ENCODE assay signal across 14 cellular contexts in the genomic region with DNA sequence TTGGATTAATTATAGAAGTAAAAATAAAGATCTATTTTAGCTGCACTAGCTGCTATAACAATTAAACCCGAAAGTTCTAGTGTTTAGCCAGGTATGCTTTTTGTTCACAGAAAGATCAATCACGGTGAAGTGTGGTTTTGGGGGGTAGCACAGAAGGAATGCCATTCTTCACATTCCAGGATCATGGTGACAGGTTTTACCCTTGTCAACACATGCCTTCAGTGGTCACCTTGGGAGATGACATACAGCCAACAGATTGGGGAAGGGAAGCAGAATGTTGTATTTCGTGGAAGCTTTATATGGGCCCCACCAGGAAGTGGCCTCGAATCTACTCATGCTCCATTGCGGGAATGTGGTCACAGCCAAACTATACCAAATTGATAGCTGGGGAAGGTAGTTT.
"Had no signal": no experiment of that assay in that cellular context is flagged by ENCODE, and none has a peak within 500 bp of the region (broad histone marks: within the 10 kb centered on the region; RNA-seq: fewer than 3 reads in every experiment).

No MANE protein-coding gene starts in this region.

- H3K4me1 Mint-ChIP-seq: naive B cell; stimulated activated naive CD8-positive, alpha-beta T cell treated with anti-CD3 and anti-CD28 coated beads, Interleukin-15, amount 100 ng/mL, for 72 hours had no signal

- H3K9me3 ChIP-seq: ovary, sigmoid colon, upper lobe of left lung had no signal

- FAIRE-seq: colon, endometrium had no signal

- H3K27me3 Mint-ChIP-seq: naive B cell; stimulated activated naive CD8-positive, alpha-beta T cell treated with anti-CD3 and anti-CD28 coated beads, Interleukin-15, amount 100 ng/mL, for 72 hours had no signal

- H3K4me1 ChIP-seq: sigmoid colon, upper lobe of left lung had no signal

- H3K27ac ChIP-seq: ovary, sigmoid colon, upper lobe of left lung had no signal

- H3K27me3 ChIP-seq: ovary, sigmoid colon, upper lobe of left lung had no signal

- DNase-seq: activated CD4-positive, alpha-beta T cell treated with anti-CD3 and anti-CD28 coated beads for 1 hour; activated CD4-positive, alpha-beta T cell treated with anti-CD3 and anti-CD28 coated beads, Interleukin-2, amount 50 U/mL, for 4 hours; activated naive CD4-positive, alpha-beta T cell treated with anti-CD3 and anti-CD28 coated beads for 36 hours; activated T-cell treated with anti-CD3 and anti-CD28 coated beads for 4 hours; caudate nucleus; hippocampal formation; naive B cell; ovary; sigmoid colon; stimulated activated CD4-positive, alpha-beta T cell treated with anti-CD3 and anti-CD28 coated beads, Interleukin-1b, Interleukin-23, amount 100 ng/mL, for 48 hours; stimulated activated naive CD8-positive, alpha-beta T cell treated with anti-CD3 and anti-CD28 coated beads, Interleukin-15, amount 100 ng/mL, for 72 hours; upper lobe of left lung had no signal

- H3K36me3 Mint-ChIP-seq: naive B cell had no signal

- H3K4me3 Mint-ChIP-seq: activated naive CD4-positive, alpha-beta T cell treated with anti-CD3 and anti-CD28 coated beads for 36 hours; naive B cell; stimulated activated naive CD8-positive, alpha-beta T cell treated with anti-CD3 and anti-CD28 coated beads, Interleukin-15, amount 100 ng/mL, for 72 hours had no signal

- H3K9me3 Mint-ChIP-seq: stimulated activated naive CD8-positive, alpha-beta T cell treated with anti-CD3 and anti-CD28 coated beads, Interleukin-15, amount 100 ng/mL, for 72 hours had no signal

- H3K4me3 ChIP-seq: ovary, sigmoid colon, upper lobe of left lung had no signal

- H3K27ac Mint-ChIP-seq: activated naive CD4-positive, alpha-beta T cell treated with anti-CD3 and anti-CD28 coated beads for 36 hours; naive B cell; stimulated activated naive CD8-positive, alpha-beta T cell treated with anti-CD3 and anti-CD28 coated beads, Interleukin-15, amount 100 ng/mL, for 72 hours had no signal

- H3K36me3 ChIP-seq: ovary, sigmoid colon, upper lobe of left lung had no signal
